20 cellular contexts compared by ENCODE assay signal in the genomic region with DNA sequence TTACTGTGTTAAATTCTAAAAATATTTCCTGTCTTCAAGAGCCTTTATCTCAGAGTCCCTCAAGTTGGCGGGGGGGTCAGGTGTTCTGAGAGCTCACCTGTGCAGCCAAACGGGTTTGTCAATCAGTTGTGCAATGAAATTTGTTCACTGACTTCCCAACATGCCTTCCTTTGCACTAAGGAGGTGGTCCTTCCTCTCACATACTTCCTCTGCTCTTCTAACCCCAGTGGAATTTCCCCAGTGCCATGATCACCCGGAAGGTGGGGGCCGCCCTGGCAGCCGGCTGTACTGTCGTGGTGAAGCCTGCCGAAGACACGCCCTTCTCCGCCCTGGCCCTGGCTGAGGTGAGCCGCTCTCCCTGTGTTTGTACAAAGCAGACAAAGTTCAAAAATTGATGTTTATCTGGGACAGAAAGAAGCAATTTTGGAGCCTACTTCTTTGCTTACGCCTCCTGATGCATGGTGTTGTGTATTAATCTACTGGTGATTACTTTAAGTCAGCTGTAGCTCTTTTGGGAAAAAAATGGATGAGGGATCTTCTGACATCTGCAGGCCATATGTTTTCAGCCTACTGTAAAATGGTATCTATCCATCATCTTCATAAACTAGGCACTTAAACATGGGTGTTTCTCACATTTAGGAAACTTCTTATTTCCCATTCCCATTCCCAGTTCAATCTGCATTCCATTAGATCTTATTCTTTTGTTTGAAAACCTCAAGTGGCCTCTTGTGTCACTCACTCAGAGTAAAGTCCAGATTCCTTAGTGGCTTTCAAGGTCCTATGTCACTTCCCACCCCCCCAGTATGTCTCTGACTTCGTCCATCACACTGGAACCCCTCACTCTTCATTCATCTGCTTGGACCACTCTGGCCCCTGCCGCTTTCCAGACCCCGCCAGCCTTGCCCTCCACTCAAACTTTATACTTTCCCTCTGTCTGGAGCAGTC. TPM values are rescaled to one million over a fixed set of nuclear protein-coding genes. Genes with fewer than 3 reads are reported as not detected.
DNase-seq lines count a peak whose midpoint lies in the region; ATAC-seq and TF ChIP-seq lines count a peak whose summit lies in the region.
"Had no signal": no experiment of that assay in that cellular context is flagged by ENCODE, and none has a peak within 500 bp of the region (broad histone marks: within the 10 kb centered on the region; RNA-seq: fewer than 3 reads in every experiment).

No MANE protein-coding gene starts in this region.

- H3K27ac ChIP-seq in epithelial cell of prostate = peak overlapping the region; percentile 21
- H3K27ac ChIP-seq: heart right ventricle had no signal

- no peak for ATAC-seq in GM18505 (IDR thresholded peaks at IDR 0.05; ENCODE audit: unreplicated experiment)
- ATAC-seq: activated T-cell treated with anti-CD3 and anti-CD28 coated beads, Interleukin-2, amount 50 U/mL, for 72 hours; heart right ventricle had no signal

- DNase-seq in AG10803 (ENCODE audit: low read depth) (peak; percentile 5), LoVo (ENCODE audit: low spot score) (peak; percentile 48), epithelial cell of prostate (ENCODE audit: low read depth, low spot score) (peak; percentile 18), mucosa of gallbladder (ENCODE audit: low spot score) (peak; percentile 51), cerebellum (ENCODE audit: low spot score) (no peak), NOMO-1 treated with DMSO at 0.1 percent for 48 hours (lab: John Stamatoyannopoulos, UW; ENCODE audit: unreplicated experiment) (no peak), NCI-H1105 (lab: John Stamatoyannopoulos, UW) (no peak)
- DNase-seq: activated CD4-positive, CD25-positive, alpha-beta regulatory T cell treated with anti-CD3 and anti-CD28 coated beads, Interleukin-2, amount 50 U/mL, for 72 hours; activated T-cell treated with anti-CD3 and anti-CD28 coated beads, Interleukin-2, amount 50 U/mL, for 72 hours; DMS53; endodermal cell; heart right ventricle; NCI-H1092 treated with DMSO at 0.1 percent for 48 hours; NCI-H2081; NCI-H526; nephron progenitor cell; stimulated activated CD4-positive, alpha-beta T cell treated with anti-CD3 and anti-CD28 coated beads, Interleukin-4, amount 100 ng/mL, for 1 hour; T1000 had no signal

- TF ChIP-seq POLR2A in GM18505 (IDR thresholded peaks at IDR 0.05; ENCODE audit: borderline replicate concordance, extremely low read depth, insufficient read depth, insufficient read length) = no peak

- TF ChIP-seq CTCF in AG10803 (conservative IDR thresholded peaks at IDR 0.05; ENCODE audit: low read length) = no peak

- no peak overlapping the region for H3K4me3 ChIP-seq in AG10803 (ENCODE audit: low read length)
- H3K4me3 ChIP-seq: heart right ventricle, skin epidermis had no signal

RNA-seq across cellular contexts. Expression of gene ALDH5A1, which starts 10.1 kb away (rescaled TPM):
- total RNA-seq in mucosa of gallbladder = 20.7 TPM
- total RNA-seq in cerebellum = 18.6 TPM

RNA-seq across cellular contexts. Expression of gene GPLD1, which starts 15.5 kb away (rescaled TPM):
- 2.3 TPM for total RNA-seq in mucosa of gallbladder
- 20.4 TPM for total RNA-seq in cerebellum

Comparison
In these comparisons a context has a peak if more than half of its experiments do, and no peak if none do; other contexts are left out.
1. DNase-seq: peak in AG10803 (single experiment), LoVo (single experiment), epithelial cell of prostate (single experiment) and mucosa of gallbladder (single experiment); none in cerebellum (single experiment), NOMO-1 treated with DMSO at 0.1 percent for 48 hours (single experiment) and NCI-H1105 (single experiment).